4 cellular contexts compared by ENCODE assay signal in the genomic region with DNA sequence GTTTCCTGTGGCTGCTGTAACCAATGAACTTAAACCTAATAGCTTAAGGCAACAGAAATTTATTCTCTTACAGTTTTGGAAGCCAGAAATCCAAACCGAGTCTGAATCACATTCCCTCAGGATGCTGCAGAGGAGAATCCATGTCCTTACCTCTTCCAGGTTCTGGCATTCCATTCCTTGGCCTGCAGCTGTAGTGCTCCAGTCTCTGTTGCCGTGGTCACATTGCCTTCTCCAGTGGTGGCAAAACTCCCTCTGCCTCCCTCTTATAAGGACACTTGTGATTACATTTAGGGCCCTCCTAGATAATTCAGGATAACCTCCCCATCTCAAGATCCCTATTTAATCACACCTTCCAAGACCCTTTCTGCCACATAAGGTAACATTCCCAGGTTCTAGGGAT.
"Had no signal": no experiment of that assay in that cellular context is flagged by ENCODE, and none has a peak within 500 bp of the region (broad histone marks: within the 10 kb centered on the region; RNA-seq: fewer than 3 reads in every experiment).

No MANE protein-coding gene starts in this region.

- ATAC-seq: GM23338 had no signal

- H3K4me3 ChIP-seq: GM23338 had no signal

- DNase-seq: H9, HCEC 1CT, IMR-90 had no signal
